ENCODE assay signal across 9 cellular contexts in genomic region chr1:85582687-85583354, GRCh38. TPM values are rescaled to one million over a fixed set of nuclear protein-coding genes. Genes with fewer than 3 reads are reported as not detected.
DNase-seq lines count a peak whose midpoint lies in the region; FAIRE-seq and TF ChIP-seq lines count a peak whose summit lies in the region.
"Had no signal": no experiment of that assay in that cellular context is flagged by ENCODE, and none has a peak within 500 bp of the region (broad histone marks: within the 10 kb centered on the region; RNA-seq: fewer than 3 reads in every experiment).

No MANE protein-coding gene starts in this region.

- peaks cover 56% of the 10 kb centered on the region for H3K4me1 ChIP-seq in iPS-18a (ENCODE audit: control insufficient read depth, low read depth, low read length)
- H3K4me1 ChIP-seq in smooth muscle cell (ENCODE audit: low read depth): peaks cover 34% of the 10 kb centered on the region

- H3K36me3 ChIP-seq in iPS-18a (ENCODE audit: control insufficient read depth, low read depth, low read length) (peaks cover 22% of the 10 kb centered on the region), smooth muscle cell (ENCODE audit: low read depth) (no peaks in the 10 kb centered on the region)

- peaks cover 34% of the 10 kb centered on the region for H4K20me1 ChIP-seq in smooth muscle cell (ENCODE audit: low read depth)

- peak overlapping the region; percentile 90 for H3K4me2 ChIP-seq in smooth muscle cell

- no peak for TF ChIP-seq CTCF in astrocyte of the cerebellum (IDR thresholded peaks at IDR 0.05; ENCODE audit: low read depth, low read length, missing control alignments)
- no peak for TF ChIP-seq CTCF in smooth muscle cell (IDR thresholded peaks at IDR 0.05; ENCODE audit: borderline replicate concordance, insufficient read depth, poor library complexity, severe bottlenecking)

- WGBS in smooth muscle cell (ENCODE audit: low lambda C conversion rate): 71% methylated on average over 18 of the region's 18 CpGs

- H3K9ac ChIP-seq in iPS-18a (ENCODE audit: low read length): no peak overlapping the region
- peak overlapping the region; percentile 94 for H3K9ac ChIP-seq in smooth muscle cell (ENCODE audit: low read depth)

- H3K4me3 ChIP-seq in astrocyte of the cerebellum (ENCODE audit: low read depth, low read length) (peak overlapping the region; percentile 88), iPS-18a (ENCODE audit: low read length) (peak overlapping the region; percentile 97), smooth muscle cell (peak overlapping the region; percentile 93)

- H3F3A ChIP-seq in smooth muscle cell (ENCODE audit: low read depth): peaks cover 28% of the 10 kb centered on the region

- H3K79me2 ChIP-seq in smooth muscle cell (ENCODE audit: low read depth): peaks cover 26% of the 10 kb centered on the region

- no peak for FAIRE-seq in GM12891 (lab: Jason Lieb, UNC)

- H3K9me3 ChIP-seq in iPS-18a (ENCODE audit: control insufficient read depth, low read depth, low read length): no peaks in the 10 kb centered on the region
- H3K9me3 ChIP-seq in smooth muscle cell (replicated peaks; ENCODE audit: low read depth): no peaks in the 10 kb centered on the region

- no peak for TF ChIP-seq POLR2A in GM12891 (IDR thresholded peaks at IDR 0.05; ENCODE audit: low read depth, low read length)

- DNase-seq in HCEC 1CT (peak; percentile 72), astrocyte of the cerebellum (ENCODE audit: low read depth) (no peak), smooth muscle cell (lab: John Stamatoyannopoulos, UW; ENCODE audit: unreplicated experiment) (no peak), MV-4-11 (lab: John Stamatoyannopoulos, UW) (no peak), GM12891 (ENCODE audit: insufficient read length, low spot score) (no peak)
- no peak for DNase-seq in stimulated activated CD4-positive, alpha-beta T cell treated with anti-CD3 and anti-CD28 coated beads, Interleukin-12 subunit alpha, Interleukin-12 subunit beta, amount 100 ng/mL, for 4 hours
- no peak for DNase-seq in effector CD4-positive, alpha-beta T cell
- DNase-seq: NCI-H2171 had no signal

- in situ Hi-C loops in astrocyte of the cerebellum (cut with HindIII; ENCODE audit: low sequenced_read_pairs): no loop called here

- no peak overlapping the region for H3K27ac ChIP-seq in iPS-18a (ENCODE audit: low read length)
- peak overlapping the region; percentile 93 for H3K27ac ChIP-seq in smooth muscle cell (ENCODE audit: low read depth)

- H3K27me3 ChIP-seq in iPS-18a (ENCODE audit: control insufficient read depth, insufficient read depth, low read length) (peaks cover 20% of the 10 kb centered on the region), smooth muscle cell (ENCODE audit: low read depth) (no peaks in the 10 kb centered on the region)

- no peak overlapping the region for H2AFZ ChIP-seq in smooth muscle cell (ENCODE audit: low read depth)

TF ChIP-seq in GM12891, 5 proteins besides CTCF, POLR2A, EP300 and RAD21:
- no peak for TF ChIP-seq SPI1 (IDR thresholded peaks at IDR 0.05; ENCODE audit: low read depth, low read length)
- TF ChIP-seq POLR2AphosphoS5 (IDR thresholded peaks at IDR 0.05; ENCODE audit: low read depth, low read length): no peak
- no peak for TF ChIP-seq POU2F2 (IDR thresholded peaks at IDR 0.05; ENCODE audit: low read depth, low read length)
- TF ChIP-seq TAF1 (IDR thresholded peaks at IDR 0.05; ENCODE audit: low read depth, low read length): no peak
- TF ChIP-seq PAX5 (IDR thresholded peaks at IDR 0.05; ENCODE audit: insufficient read depth, low read length, severe bottlenecking): no peak

RNA-seq across cellular contexts. Expression of gene CCN1, which starts 2.3 kb away (rescaled TPM):
- 440 and 450 TPM in 2 replicates for total RNA-seq in smooth muscle cell
- 1,412 and 1,766 TPM in 2 replicates for polyA plus RNA-seq in smooth muscle cell
- 0.06 TPM for polyA plus RNA-seq in GM12891 (2012; ENCODE audit: low read depth, missing spikeins)
